Comparison of ENCODE assay signal across 10 cellular contexts in genomic region chr11:45993438-45994064, GRCh38.
DNase-seq lines count a peak whose midpoint lies in the region; ATAC-seq and TF ChIP-seq lines count a peak whose summit lies in the region.
"Had no signal": no experiment of that assay in that cellular context is flagged by ENCODE, and none has a peak within 500 bp of the region (broad histone marks: within the 10 kb centered on the region; RNA-seq: fewer than 3 reads in every experiment).

No MANE protein-coding gene starts in this region.

- CTCF ChIA-PET in A673 (lab: Charles Lee) = no interaction called here

- peak overlapping the region; percentile 83 for H3K4me2 ChIP-seq in KMS-11
- peak overlapping the region; percentile 49 for H3K4me2 ChIP-seq in hepatocyte

- H3K9me3 ChIP-seq in hepatocyte (ENCODE audit: low read depth) (no peaks in the 10 kb centered on the region), A673 (ENCODE audit: low read depth, low read length, poor library complexity, severe bottlenecking) (no peaks in the 10 kb centered on the region)

- H3K27ac Mint-ChIP-seq in central memory CD8-positive, alpha-beta T cell (ENCODE audit: low read depth) = peak overlapping the region; percentile 62
- H3K27ac Mint-ChIP-seq: activated CD4-positive, alpha-beta memory T cell treated with anti-CD3 and anti-CD28 coated beads for 36 hours had no signal

- peaks cover 52% of the 10 kb centered on the region for H3K4me1 ChIP-seq in KMS-11 (ENCODE audit: low read depth, poor library complexity, severe bottlenecking)
- H3K4me1 ChIP-seq in hepatocyte (ENCODE audit: insufficient read depth) = peaks cover 17% of the 10 kb centered on the region
- H3K4me1 ChIP-seq in A673 (ENCODE audit: insufficient read depth, low read length, poor library complexity, severe bottlenecking) = peaks cover 19% of the 10 kb centered on the region

- H3K36me3 ChIP-seq in KMS-11 (ENCODE audit: insufficient read depth) (no peaks in the 10 kb centered on the region), hepatocyte (replicated peaks; ENCODE audit: insufficient read depth, low read depth) (no peaks in the 10 kb centered on the region), A673 (ENCODE audit: insufficient read depth, low read length, poor library complexity, severe bottlenecking) (no peaks in the 10 kb centered on the region)

- DNase-seq in central memory CD8-positive, alpha-beta T cell (ENCODE audit: low spot score in 2 of 2) = no peak
- DNase-seq in hepatocyte (ENCODE audit: low spot score) (peak; percentile 16), putamen (ENCODE audit: low spot score) (peak; percentile 81), kidney glomerular epithelial cell (lab: John Stamatoyannopoulos, UW) (no peak), A673 (ENCODE audit: low spot score) (no peak), HT-29 (ENCODE audit: low spot score) (no peak)
- DNase-seq: activated CD4-positive, alpha-beta memory T cell treated with anti-CD3 and anti-CD28 coated beads for 36 hours; stimulated activated CD8-positive, alpha-beta memory T cell treated with anti-CD3 and anti-CD28 coated beads, Interleukin-4, amount 100 ng/mL, for 48 hours had no signal

- no peak overlapping the region for H3K4me3 Mint-ChIP-seq in central memory CD8-positive, alpha-beta T cell
- H3K4me3 Mint-ChIP-seq: activated CD4-positive, alpha-beta memory T cell treated with anti-CD3 and anti-CD28 coated beads for 36 hours had no signal

- H3K9ac ChIP-seq in KMS-11 = peak overlapping the region; percentile 50; the same call in 1 of the 2 replicates

- no TSS peak for BruUV-seq in A673 (replicated peaks; lab: Mats Ljungman, UMichigan)

- H3K27me3 Mint-ChIP-seq in central memory CD8-positive, alpha-beta T cell = no peaks in the 10 kb centered on the region
- H3K27me3 Mint-ChIP-seq: activated CD4-positive, alpha-beta memory T cell treated with anti-CD3 and anti-CD28 coated beads for 36 hours had no signal

- no peaks in the 10 kb centered on the region for H3K9me3 Mint-ChIP-seq in central memory CD8-positive, alpha-beta T cell
- H3K9me3 Mint-ChIP-seq: activated CD4-positive, alpha-beta memory T cell treated with anti-CD3 and anti-CD28 coated beads for 36 hours had no signal

- H3K36me3 Mint-ChIP-seq in central memory CD8-positive, alpha-beta T cell (ENCODE audit: insufficient read depth) = no peaks in the 10 kb centered on the region
- H3K36me3 Mint-ChIP-seq: activated CD4-positive, alpha-beta memory T cell treated with anti-CD3 and anti-CD28 coated beads for 36 hours had no signal

- H3K27ac ChIP-seq in KMS-11 (peak overlapping the region; percentile 86), hepatocyte (peak overlapping the region; percentile 76), A673 (ENCODE audit: low read depth, low read length, poor library complexity, severe bottlenecking) (no peak overlapping the region)

- peaks cover 50% of the 10 kb centered on the region for H3K4me1 Mint-ChIP-seq in central memory CD8-positive, alpha-beta T cell

- no peak for ATAC-seq in central memory CD8-positive, alpha-beta T cell (replicated peaks; ENCODE audit: extremely low read depth, poor library complexity, severe bottlenecking)
- no peak for ATAC-seq in HG02642 (IDR thresholded peaks at IDR 0.05; ENCODE audit: poor library complexity, unreplicated experiment)

- intact Hi-C loops in A673 (cut with micrococcal nuclease; ENCODE audit: unreplicated experiment) = no loop called here

- H4K20me1 ChIP-seq in KMS-11 (ENCODE audit: insufficient read depth) (no peaks in the 10 kb centered on the region), hepatocyte (ENCODE audit: insufficient read depth, poor library complexity, severe bottlenecking) (peaks cover 5% of the 10 kb centered on the region)

- POLR2A ChIA-PET in A673 (lab: Charles Lee; ENCODE audit: low non-redundant PET) = interaction anchor here (0.6 to 0.9 kb wide), 2 partner anchors 9 to 441 kb away, joined by 3 to 12 read pairs; no protein-coding TSS in a partner anchor

- 65% methylated on average over 6 of the region's 6 CpGs for WGBS in hepatocyte (ENCODE audit: low lambda C conversion rate, missing lambda C conversion rate)

- H3K79me2 ChIP-seq in KMS-11 (ENCODE audit: insufficient read depth, low read depth) (no peaks in the 10 kb centered on the region), hepatocyte (peaks cover 43% of the 10 kb centered on the region)

- no peak overlapping the region for H2AFZ ChIP-seq in KMS-11 (ENCODE audit: low read depth)
- H2AFZ ChIP-seq in hepatocyte = no peak overlapping the region

- H3K27me3 ChIP-seq in KMS-11 (ENCODE audit: insufficient read depth, low read depth) (no peaks in the 10 kb centered on the region), hepatocyte (no peaks in the 10 kb centered on the region), A673 (replicated peaks; ENCODE audit: insufficient read depth, low read depth, low read length, poor library complexity) (no peaks in the 10 kb centered on the region)

- H3K9me2 ChIP-seq in hepatocyte (replicated peaks; ENCODE audit: insufficient read depth) = no peaks in the 10 kb centered on the region

- TF ChIP-seq CTCF in KMS-11 (conservative IDR thresholded peaks at IDR 0.05; ENCODE audit: low read depth, low read length) = no peak
- no peak for TF ChIP-seq CTCF in hepatocyte (IDR thresholded peaks at IDR 0.05; ENCODE audit: poor library complexity)
- no peak for TF ChIP-seq CTCF in A673 (conservative IDR thresholded peaks at IDR 0.05; ENCODE audit: low read depth, low read length)

- H3K4me3 ChIP-seq in KMS-11 (IDR thresholded peaks at IDR 0.05; ENCODE audit: insufficient read depth, low read depth, low read length) (no peak overlapping the region), hepatocyte (no peak overlapping the region), A673 (ENCODE audit: low read depth, low read length, poor library complexity, severe bottlenecking) (no peak overlapping the region)

Comparison
In these comparisons a context has a peak if more than half of its experiments do, and no peak if none do; other contexts are left out.
1. DNase-seq: peak in hepatocyte (single experiment) and putamen (single experiment); none in central memory CD8-positive, alpha-beta T cell (0 of 2), kidney glomerular epithelial cell (single experiment), A673 (single experiment) and HT-29 (single experiment).